Comparison of ENCODE assay signal across 28 cellular contexts in genomic region chr11:75427181-75427580, GRCh38.
"Had no signal": no experiment of that assay in that cellular context is flagged by ENCODE, and none has a peak within 500 bp of the region (broad histone marks: within the 10 kb centered on the region; RNA-seq: fewer than 3 reads in every experiment).

No MANE protein-coding gene starts in this region.

- H3K9me3 ChIP-seq: gastrocnemius medialis had no signal

- H3K27ac ChIP-seq: brain microvascular endothelial cell, foreskin keratinocyte, gastrocnemius medialis, heart left ventricle had no signal

- H3K27ac Mint-ChIP-seq: activated CD4-positive, alpha-beta memory T cell treated with anti-CD3 and anti-CD28 coated beads for 36 hours; activated CD4-positive, alpha-beta T cell treated with anti-CD3 and anti-CD28 coated beads for 36 hours; activated CD4-positive, alpha-beta T cell treated with anti-CD3 and anti-CD28 coated beads, Interleukin-2, amount 10 ng/mL, durations not matched to agents 24 days and 14 days; activated CD8-positive, alpha-beta memory T cell treated with anti-CD3 and anti-CD28 coated beads, Interleukin-2, amount 10 ng/mL, durations not matched to agents 7 days and 5 days; activated CD8-positive, alpha-beta T cell treated with anti-CD3 and anti-CD28 coated beads, Interleukin-2, amount 10 ng/mL, durations not matched to agents 7 days and 5 days; activated naive CD4-positive, alpha-beta T cell treated with anti-CD3 and anti-CD28 coated beads for 36 hours; activated naive CD4-positive, alpha-beta T cell treated with anti-CD3 and anti-CD28 coated beads, Interleukin-2, amount 50 U/mL, for 24 hours; activated naive CD8-positive, alpha-beta T cell treated with anti-CD3 and anti-CD28 coated beads, Interleukin-2, amount 10 ng/mL, durations not matched to agents 7 days and 5 days; activated T-helper 1 cell treated with anti-CD3 and anti-CD28 coated beads, Interleukin-12 subunit alpha, Interleukin-12 subunit beta, Interleukin-2, Interleukin-4 antibody, amounts not matched to agents 30 ng/mL and 10 ng/mL and 1 ng/mL, durations not matched to agents 14 hours and 24 hours and 36 hours; activated T-helper 2 cell treated with anti-CD3 and anti-CD28 coated beads, Interferon-gamma antibody, Interleukin-2, Interleukin-4, amounts not matched to agents 10 μg/mL and 5 μg/mL and 100 μg/mL, durations not matched to agents 14 hours and 24 hours and 36 hours; dendritic cell treated with granulocyte-macrophage colony-stimulating factor and Interleukin-4, amounts not matched to agents 40 ng/mL and 50 ng/mL, for 4 days had no signal

- ATAC-seq: activated CD4-positive, alpha-beta T cell treated with anti-CD3 and anti-CD28 coated beads for 36 hours; activated CD8-positive, alpha-beta memory T cell treated with anti-CD3 and anti-CD28 coated beads, Interleukin-2, amount 10 ng/mL, durations not matched to agents 7 days and 5 days; activated CD8-positive, alpha-beta T cell treated with anti-CD3 and anti-CD28 coated beads, Interleukin-2, amount 10 ng/mL, durations not matched to agents 7 days and 5 days; foreskin keratinocyte; gastrocnemius medialis; heart left ventricle had no signal

- H3K4me3 ChIP-seq: coronary artery had no signal

- DNase-seq: activated CD4-positive, alpha-beta memory T cell treated with anti-CD3 and anti-CD28 coated beads for 36 hours; activated CD4-positive, alpha-beta T cell treated with anti-CD3 and anti-CD28 coated beads for 36 hours; activated CD4-positive, alpha-beta T cell treated with anti-CD3 and anti-CD28 coated beads, Interleukin-2, amount 10 ng/mL, durations not matched to agents 24 days and 14 days; activated CD4-positive, CD25-positive, alpha-beta regulatory T cell; activated CD4-positive, CD25-positive, alpha-beta regulatory T cell treated with anti-CD3 and anti-CD28 coated beads, Interleukin-2, amount 50 U/mL, for 72 hours; activated CD8-positive, alpha-beta memory T cell treated with anti-CD3 and anti-CD28 coated beads, Interleukin-2, amount 10 ng/mL, durations not matched to agents 7 days and 5 days; activated CD8-positive, alpha-beta memory T cell treated with anti-CD3 and anti-CD28 coated beads, Interleukin-2, amount 50 U/mL, for 4 hours; activated CD8-positive, alpha-beta T cell treated with anti-CD3 and anti-CD28 coated beads, Interleukin-2, amount 10 ng/mL, durations not matched to agents 7 days and 5 days; activated effector memory CD4-positive, alpha-beta T cell treated with anti-CD3 and anti-CD28 coated beads, Interleukin-2, amount 50 U/mL, for 16 hours; activated naive CD4-positive, alpha-beta T cell treated with anti-CD3 and anti-CD28 coated beads for 36 hours; activated naive CD8-positive, alpha-beta T cell treated with anti-CD3 and anti-CD28 coated beads, Interleukin-2, amount 10 ng/mL, durations not matched to agents 7 days and 5 days; activated T-cell treated with anti-CD3 and anti-CD28 coated beads, Interleukin-2, amount 50 U/mL, for 1 hour; activated T-cell treated with anti-CD3 and anti-CD28 coated beads, Interleukin-2, amount 50 U/mL, for 48 hours; brain microvascular endothelial cell; effector memory CD4-positive, alpha-beta T cell; erythroblast; foreskin keratinocyte; gastrocnemius medialis; glutamatergic neuron; T-helper 1 cell; T-helper 2 cell had no signal

- H3K4me3 Mint-ChIP-seq: activated CD4-positive, alpha-beta memory T cell treated with anti-CD3 and anti-CD28 coated beads for 36 hours; activated CD4-positive, alpha-beta T cell treated with anti-CD3 and anti-CD28 coated beads for 36 hours; activated CD4-positive, alpha-beta T cell treated with anti-CD3 and anti-CD28 coated beads, Interleukin-2, amount 10 ng/mL, durations not matched to agents 24 days and 14 days; activated CD8-positive, alpha-beta memory T cell treated with anti-CD3 and anti-CD28 coated beads, Interleukin-2, amount 10 ng/mL, durations not matched to agents 7 days and 5 days; activated CD8-positive, alpha-beta T cell treated with anti-CD3 and anti-CD28 coated beads, Interleukin-2, amount 10 ng/mL, durations not matched to agents 7 days and 5 days; activated naive CD4-positive, alpha-beta T cell treated with anti-CD3 and anti-CD28 coated beads for 36 hours; activated naive CD8-positive, alpha-beta T cell treated with anti-CD3 and anti-CD28 coated beads, Interleukin-2, amount 10 ng/mL, durations not matched to agents 7 days and 5 days; activated T-helper 1 cell treated with anti-CD3 and anti-CD28 coated beads, Interleukin-12 subunit alpha, Interleukin-12 subunit beta, Interleukin-2, Interleukin-4 antibody, amounts not matched to agents 30 ng/mL and 10 ng/mL and 1 ng/mL, durations not matched to agents 14 hours and 24 hours and 36 hours; central memory CD8-positive, alpha-beta T cell; dendritic cell treated with granulocyte-macrophage colony-stimulating factor and Interleukin-4, amounts not matched to agents 40 ng/mL and 50 ng/mL, for 4 days had no signal

- H3K4me1 ChIP-seq: foreskin keratinocyte had no signal

- H3K9me3 Mint-ChIP-seq: activated naive CD4-positive, alpha-beta T cell treated with anti-CD3 and anti-CD28 coated beads for 36 hours; activated naive CD4-positive, alpha-beta T cell treated with anti-CD3 and anti-CD28 coated beads, Interleukin-2, amount 50 U/mL, for 24 hours; central memory CD8-positive, alpha-beta T cell had no signal

- H3K36me3 ChIP-seq: brain microvascular endothelial cell, gastrocnemius medialis had no signal
